ENCODE assay signal across 1 cellular context in the genomic region with DNA sequence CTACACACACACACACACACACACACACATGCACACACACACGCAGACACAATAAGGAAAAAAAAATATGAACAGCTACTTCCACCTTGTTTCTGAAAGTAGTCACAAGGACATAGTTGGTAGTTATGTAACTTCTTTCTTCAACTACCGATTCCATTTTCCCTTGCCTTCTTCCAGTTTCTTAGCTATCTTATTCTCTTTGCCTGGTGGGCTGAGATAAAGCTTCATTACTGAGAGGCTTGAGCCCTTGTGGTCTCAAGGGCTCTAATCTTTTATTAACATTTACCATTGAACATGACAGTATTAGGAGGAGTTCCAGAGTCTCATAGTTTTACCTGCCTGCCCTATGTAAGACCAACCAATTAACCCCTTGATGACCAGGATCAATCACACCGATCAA.
TF ChIP-seq lines count a peak whose summit lies in the region.

No MANE protein-coding gene starts in this region.

TF ChIP-seq in K562, 482 proteins besides CTCF, POLR2A, EP300 and RAD21 (continued from another document and continues in another):
- no peak for TF ChIP-seq POLR2B (IDR thresholded peaks at IDR 0.05; ENCODE audit: low read depth, partially characterized antibody)
- TF ChIP-seq HDAC6 (IDR thresholded peaks at IDR 0.05; ENCODE audit: low read depth, low read length): no peak
- peak; percentile 61 for TF ChIP-seq HDAC3 (IDR thresholded peaks at IDR 0.05; ENCODE audit: borderline replicate concordance, partially characterized antibody)
- TF ChIP-seq SRSF3 (IDR thresholded peaks at IDR 0.05; ENCODE audit: insufficient read depth, low read length): no peak
- TF ChIP-seq, protein P1, sequence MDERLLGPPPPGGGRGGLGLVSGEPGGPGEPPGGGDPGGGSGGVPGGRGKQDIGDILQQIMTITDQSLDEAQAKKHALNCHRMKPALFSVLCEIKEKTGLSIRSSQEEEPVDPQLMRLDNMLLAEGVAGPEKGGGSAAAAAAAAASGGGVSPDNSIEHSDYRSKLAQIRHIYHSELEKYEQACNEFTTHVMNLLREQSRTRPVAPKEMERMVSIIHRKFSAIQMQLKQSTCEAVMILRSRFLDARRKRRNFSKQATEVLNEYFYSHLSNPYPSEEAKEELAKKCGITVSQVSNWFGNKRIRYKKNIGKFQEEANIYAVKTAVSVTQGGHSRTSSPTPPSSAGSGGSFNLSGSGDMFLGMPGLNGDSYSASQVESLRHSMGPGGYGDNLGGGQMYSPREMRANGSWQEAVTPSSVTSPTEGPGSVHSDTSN (CRISPR knock-in tag; IDR thresholded peaks at IDR 0.05; ENCODE audit: low read depth): no peak
- TF ChIP-seq, protein P1 (tag; conservative IDR thresholded peaks at IDR 0.05; ENCODE audit: low read depth): 0 out of 2 replicates have a peak, but pooled peaks have one; percentile 22
- TF ChIP-seq, protein P2, sequence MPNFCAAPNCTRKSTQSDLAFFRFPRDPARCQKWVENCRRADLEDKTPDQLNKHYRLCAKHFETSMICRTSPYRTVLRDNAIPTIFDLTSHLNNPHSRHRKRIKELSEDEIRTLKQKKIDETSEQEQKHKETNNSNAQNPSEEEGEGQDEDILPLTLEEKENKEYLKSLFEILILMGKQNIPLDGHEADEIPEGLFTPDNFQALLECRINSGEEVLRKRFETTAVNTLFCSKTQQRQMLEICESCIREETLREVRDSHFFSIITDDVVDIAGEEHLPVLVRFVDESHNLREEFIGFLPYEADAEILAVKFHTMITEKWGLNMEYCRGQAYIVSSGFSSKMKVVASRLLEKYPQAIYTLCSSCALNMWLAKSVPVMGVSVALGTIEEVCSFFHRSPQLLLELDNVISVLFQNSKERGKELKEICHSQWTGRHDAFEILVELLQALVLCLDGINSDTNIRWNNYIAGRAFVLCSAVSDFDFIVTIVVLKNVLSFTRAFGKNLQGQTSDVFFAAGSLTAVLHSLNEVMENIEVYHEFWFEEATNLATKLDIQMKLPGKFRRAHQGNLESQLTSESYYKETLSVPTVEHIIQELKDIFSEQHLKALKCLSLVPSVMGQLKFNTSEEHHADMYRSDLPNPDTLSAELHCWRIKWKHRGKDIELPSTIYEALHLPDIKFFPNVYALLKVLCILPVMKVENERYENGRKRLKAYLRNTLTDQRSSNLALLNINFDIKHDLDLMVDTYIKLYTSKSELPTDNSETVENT (CRISPR knock-in tag; IDR thresholded peaks at IDR 0.05): no peak
- TF ChIP-seq NCOA4 (IDR thresholded peaks at IDR 0.05; ENCODE audit: partially characterized antibody): no peak
- no peak for TF ChIP-seq ATF1 (CRISPR knock-in tag; IDR thresholded peaks at IDR 0.05)
- no peak for TF ChIP-seq ATF1 (tag; IDR thresholded peaks at IDR 0.05)
- TF ChIP-seq, protein P3, sequence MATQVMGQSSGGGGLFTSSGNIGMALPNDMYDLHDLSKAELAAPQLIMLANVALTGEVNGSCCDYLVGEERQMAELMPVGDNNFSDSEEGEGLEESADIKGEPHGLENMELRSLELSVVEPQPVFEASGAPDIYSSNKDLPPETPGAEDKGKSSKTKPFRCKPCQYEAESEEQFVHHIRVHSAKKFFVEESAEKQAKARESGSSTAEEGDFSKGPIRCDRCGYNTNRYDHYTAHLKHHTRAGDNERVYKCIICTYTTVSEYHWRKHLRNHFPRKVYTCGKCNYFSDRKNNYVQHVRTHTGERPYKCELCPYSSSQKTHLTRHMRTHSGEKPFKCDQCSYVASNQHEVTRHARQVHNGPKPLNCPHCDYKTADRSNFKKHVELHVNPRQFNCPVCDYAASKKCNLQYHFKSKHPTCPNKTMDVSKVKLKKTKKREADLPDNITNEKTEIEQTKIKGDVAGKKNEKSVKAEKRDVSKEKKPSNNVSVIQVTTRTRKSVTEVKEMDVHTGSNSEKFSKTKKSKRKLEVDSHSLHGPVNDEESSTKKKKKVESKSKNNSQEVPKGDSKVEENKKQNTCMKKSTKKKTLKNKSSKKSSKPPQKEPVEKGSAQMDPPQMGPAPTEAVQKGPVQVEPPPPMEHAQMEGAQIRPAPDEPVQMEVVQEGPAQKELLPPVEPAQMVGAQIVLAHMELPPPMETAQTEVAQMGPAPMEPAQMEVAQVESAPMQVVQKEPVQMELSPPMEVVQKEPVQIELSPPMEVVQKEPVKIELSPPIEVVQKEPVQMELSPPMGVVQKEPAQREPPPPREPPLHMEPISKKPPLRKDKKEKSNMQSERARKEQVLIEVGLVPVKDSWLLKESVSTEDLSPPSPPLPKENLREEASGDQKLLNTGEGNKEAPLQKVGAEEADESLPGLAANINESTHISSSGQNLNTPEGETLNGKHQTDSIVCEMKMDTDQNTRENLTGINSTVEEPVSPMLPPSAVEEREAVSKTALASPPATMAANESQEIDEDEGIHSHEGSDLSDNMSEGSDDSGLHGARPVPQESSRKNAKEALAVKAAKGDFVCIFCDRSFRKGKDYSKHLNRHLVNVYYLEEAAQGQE (CRISPR knock-in tag; IDR thresholded peaks at IDR 0.05; ENCODE audit: low read depth): no peak
- TF ChIP-seq SNIP1 (IDR thresholded peaks at IDR 0.05; ENCODE audit: low read depth): no peak
- TF ChIP-seq, protein P4, sequence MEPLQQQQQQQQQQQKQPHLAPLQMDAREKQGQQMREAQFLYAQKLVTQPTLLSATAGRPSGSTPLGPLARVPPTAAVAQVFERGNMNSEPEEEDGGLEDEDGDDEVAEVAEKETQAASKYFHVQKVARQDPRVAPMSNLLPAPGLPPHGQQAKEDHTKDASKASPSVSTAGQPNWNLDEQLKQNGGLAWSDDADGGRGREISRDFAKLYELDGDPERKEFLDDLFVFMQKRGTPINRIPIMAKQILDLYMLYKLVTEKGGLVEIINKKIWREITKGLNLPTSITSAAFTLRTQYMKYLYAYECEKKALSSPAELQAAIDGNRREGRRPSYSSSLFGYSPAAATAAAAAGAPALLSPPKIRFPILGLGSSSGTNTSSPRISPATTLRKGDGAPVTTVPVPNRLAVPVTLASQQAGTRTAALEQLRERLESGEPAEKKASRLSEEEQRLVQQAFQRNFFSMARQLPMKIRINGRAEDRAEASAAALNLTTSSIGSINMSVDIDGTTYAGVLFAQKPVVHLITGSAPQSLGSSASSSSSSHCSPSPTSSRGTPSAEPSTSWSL (CRISPR knock-in tag; IDR thresholded peaks at IDR 0.05; ENCODE audit: borderline replicate concordance): no peak
- TF ChIP-seq ZNF140 (CRISPR knock-in tag; IDR thresholded peaks at IDR 0.05): no peak
- TF ChIP-seq SREBF2 (CRISPR knock-in tag; IDR thresholded peaks at IDR 0.05): no peak
- TF ChIP-seq HDAC2 (IDR thresholded peaks at IDR 0.05): 0 out of 2 replicates have a peak, but pooled peaks have one; percentile 27
- no peak for TF ChIP-seq YBX1 (IDR thresholded peaks at IDR 0.05)
- TF ChIP-seq RBM15 (IDR thresholded peaks at IDR 0.05; ENCODE audit: insufficient read depth, low read length): no peak
- TF ChIP-seq HOXB6 (CRISPR knock-in tag; IDR thresholded peaks at IDR 0.05; ENCODE audit: borderline replicate concordance): no peak
- no peak for TF ChIP-seq ZNF184 (CRISPR knock-in tag; IDR thresholded peaks at IDR 0.05)
- no peak for TF ChIP-seq BCOR (IDR thresholded peaks at IDR 0.05)
- no peak for TF ChIP-seq ELF4 (CRISPR knock-in tag; IDR thresholded peaks at IDR 0.05)
- peak; percentile 81 for TF ChIP-seq CBFA2T2 (conservative IDR thresholded peaks at IDR 0.05)
- TF ChIP-seq, protein P5, sequence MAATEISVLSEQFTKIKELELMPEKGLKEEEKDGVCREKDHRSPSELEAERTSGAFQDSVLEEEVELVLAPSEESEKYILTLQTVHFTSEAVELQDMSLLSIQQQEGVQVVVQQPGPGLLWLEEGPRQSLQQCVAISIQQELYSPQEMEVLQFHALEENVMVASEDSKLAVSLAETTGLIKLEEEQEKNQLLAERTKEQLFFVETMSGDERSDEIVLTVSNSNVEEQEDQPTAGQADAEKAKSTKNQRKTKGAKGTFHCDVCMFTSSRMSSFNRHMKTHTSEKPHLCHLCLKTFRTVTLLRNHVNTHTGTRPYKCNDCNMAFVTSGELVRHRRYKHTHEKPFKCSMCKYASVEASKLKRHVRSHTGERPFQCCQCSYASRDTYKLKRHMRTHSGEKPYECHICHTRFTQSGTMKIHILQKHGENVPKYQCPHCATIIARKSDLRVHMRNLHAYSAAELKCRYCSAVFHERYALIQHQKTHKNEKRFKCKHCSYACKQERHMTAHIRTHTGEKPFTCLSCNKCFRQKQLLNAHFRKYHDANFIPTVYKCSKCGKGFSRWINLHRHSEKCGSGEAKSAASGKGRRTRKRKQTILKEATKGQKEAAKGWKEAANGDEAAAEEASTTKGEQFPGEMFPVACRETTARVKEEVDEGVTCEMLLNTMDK (IDR thresholded peaks at IDR 0.05; ENCODE audit: borderline replicate concordance, insufficient read depth, low read depth, low read length, poor library complexity, severe bottlenecking): no peak
- TF ChIP-seq NCOA1 (IDR thresholded peaks at IDR 0.05; ENCODE audit: low read depth): no peak
- TF ChIP-seq, protein P6, sequence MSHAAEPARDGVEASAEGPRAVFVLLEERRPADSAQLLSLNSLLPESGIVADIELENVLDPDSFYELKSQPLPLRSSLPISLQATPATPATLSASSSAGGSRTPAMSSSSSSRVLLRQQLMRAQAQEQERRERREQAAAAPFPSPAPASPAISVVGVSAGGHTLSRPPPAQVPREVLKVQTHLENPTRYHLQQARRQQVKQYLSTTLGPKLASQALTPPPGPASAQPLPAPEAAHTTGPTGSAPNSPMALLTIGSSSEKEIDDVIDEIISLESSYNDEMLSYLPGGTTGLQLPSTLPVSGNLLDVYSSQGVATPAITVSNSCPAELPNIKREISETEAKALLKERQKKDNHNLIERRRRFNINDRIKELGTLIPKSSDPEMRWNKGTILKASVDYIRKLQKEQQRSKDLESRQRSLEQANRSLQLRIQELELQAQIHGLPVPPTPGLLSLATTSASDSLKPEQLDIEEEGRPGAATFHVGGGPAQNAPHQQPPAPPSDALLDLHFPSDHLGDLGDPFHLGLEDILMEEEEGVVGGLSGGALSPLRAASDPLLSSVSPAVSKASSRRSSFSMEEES (CRISPR knock-in tag; IDR thresholded peaks at IDR 0.05): no peak
- no peak for TF ChIP-seq POLR2G (IDR thresholded peaks at IDR 0.05; ENCODE audit: low read depth, low read length)
- TF ChIP-seq ELF1 (tag; IDR thresholded peaks at IDR 0.05): no peak
- TF ChIP-seq CHD1 (IDR thresholded peaks at IDR 0.05; ENCODE audit: low read length): no peak
- no peak for TF ChIP-seq NFRKB (IDR thresholded peaks at IDR 0.05; ENCODE audit: low read depth)
- no peak for TF ChIP-seq NRF1 (conservative IDR thresholded peaks at IDR 0.05 in 1 of 2, IDR thresholded peaks at IDR 0.05 in 1 of 2)
- no peak for TF ChIP-seq PTBP1 (IDR thresholded peaks at IDR 0.05; ENCODE audit: low read depth, low read length)
- TF ChIP-seq TAF9B (IDR thresholded peaks at IDR 0.05; ENCODE audit: partially characterized antibody): no peak
- TF ChIP-seq KLF10 (CRISPR knock-in tag; IDR thresholded peaks at IDR 0.05): no peak
- TF ChIP-seq, protein P7, sequence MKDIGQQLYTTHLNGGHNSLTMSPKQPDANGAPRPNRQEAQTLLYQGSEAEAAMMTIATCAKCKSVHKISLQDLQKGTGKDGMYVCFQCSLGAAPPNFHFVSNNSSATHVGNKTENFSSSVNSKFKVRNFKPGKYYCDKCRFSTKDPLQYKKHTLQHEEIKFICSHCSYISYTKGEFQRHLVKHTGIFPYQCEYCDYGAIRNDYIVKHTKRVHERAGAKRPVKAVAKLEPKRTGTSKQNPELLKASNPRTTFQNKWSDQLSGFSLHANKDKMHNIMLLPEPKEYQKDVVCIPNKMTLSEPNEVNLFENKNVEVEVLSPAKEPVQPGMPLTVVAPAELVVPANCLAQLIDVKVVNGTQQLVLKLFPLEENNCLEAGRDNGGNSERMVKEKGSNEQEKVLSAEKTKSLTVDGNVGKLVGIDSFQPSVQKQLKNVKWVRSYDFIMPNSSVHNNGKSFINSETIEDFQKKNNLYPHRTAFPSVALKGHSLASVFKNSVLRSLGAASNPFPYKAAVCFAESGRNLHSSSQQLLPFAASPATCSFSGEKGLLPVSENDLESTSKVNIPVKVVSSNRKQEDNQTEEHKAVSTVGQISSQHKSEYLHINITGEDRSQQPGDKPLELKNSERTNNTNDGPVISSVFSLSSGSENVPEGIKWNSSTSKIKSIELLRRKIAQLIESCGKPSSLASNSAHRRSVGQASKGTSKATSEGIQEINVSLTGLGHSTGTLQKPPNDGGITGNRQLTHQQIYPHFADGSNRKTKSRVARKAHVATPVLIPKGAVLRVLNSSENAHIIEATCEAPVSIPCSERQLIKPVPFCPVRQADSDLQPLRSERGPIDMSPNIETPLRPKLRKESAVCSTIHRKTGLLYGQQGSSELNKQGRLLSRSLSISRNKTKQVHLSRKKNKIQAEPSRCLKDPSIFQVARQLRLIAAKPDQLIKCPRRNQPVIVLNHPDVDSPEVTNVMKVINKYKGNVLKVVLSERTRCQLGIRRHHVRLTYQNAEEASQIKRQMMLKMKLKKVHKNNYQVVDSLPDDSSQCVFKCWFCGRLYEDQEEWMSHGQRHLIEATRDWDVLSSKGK (CRISPR knock-in tag; IDR thresholded peaks at IDR 0.05): no peak
- 0 out of 2 replicates have a peak, but pooled peaks have one; percentile 59 for TF ChIP-seq EHMT2 (IDR thresholded peaks at IDR 0.05)
- TF ChIP-seq PCBP2 (IDR thresholded peaks at IDR 0.05; ENCODE audit: low read depth, low read length, poor library complexity, severe bottlenecking): no peak
- no peak for TF ChIP-seq ZNF282 (CRISPR knock-in tag; IDR thresholded peaks at IDR 0.05)
- no peak for TF ChIP-seq KDM5B (IDR thresholded peaks at IDR 0.05; ENCODE audit: insufficient replicate concordance, low read depth, low read length)
- TF ChIP-seq, protein P8, sequence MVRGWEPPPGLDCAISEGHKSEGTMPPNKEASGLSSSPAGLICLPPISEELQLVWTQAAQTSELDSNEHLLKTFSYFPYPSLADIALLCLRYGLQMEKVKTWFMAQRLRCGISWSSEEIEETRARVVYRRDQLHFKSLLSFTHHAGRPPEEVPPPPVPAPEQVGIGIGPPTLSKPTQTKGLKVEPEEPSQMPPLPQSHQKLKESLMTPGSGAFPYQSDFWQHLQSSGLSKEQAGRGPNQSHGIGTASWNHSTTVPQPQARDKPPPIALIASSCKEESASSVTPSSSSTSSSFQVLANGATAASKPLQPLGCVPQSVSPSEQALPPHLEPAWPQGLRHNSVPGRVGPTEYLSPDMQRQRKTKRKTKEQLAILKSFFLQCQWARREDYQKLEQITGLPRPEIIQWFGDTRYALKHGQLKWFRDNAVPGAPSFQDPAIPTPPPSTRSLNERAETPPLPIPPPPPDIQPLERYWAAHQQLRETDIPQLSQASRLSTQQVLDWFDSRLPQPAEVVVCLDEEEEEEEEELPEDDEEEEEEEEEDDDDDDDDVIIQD (CRISPR knock-in tag; IDR thresholded peaks at IDR 0.05): no peak
- TF ChIP-seq GTF2F1 (IDR thresholded peaks at IDR 0.05; ENCODE audit: low read depth, low read length): no peak
